In the genomic region with DNA sequence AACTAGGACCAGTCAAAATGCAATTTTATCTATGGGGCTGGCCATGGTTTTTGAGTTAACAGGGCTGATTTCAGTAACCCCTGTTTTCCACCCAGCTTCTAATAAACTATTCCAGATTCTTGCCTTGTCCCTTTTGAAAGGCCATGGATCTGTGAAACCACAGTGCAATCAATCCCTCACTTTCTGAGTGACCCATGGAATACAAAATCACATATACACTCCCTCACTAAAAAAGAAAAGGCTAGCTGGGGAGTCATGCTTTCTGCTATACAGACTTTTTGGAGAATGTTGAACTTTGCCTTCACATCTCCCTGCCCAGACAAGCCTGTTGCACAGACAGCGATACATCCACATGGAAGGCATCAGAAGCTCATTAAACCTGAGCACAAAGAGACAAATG, we compare ENCODE assay signal across 24 cellular contexts.
"Had no signal": no experiment of that assay in that cellular context is flagged by ENCODE, and none has a peak within 500 bp of the region (broad histone marks: within the 10 kb centered on the region; RNA-seq: fewer than 3 reads in every experiment).

No MANE protein-coding gene starts in this region.

- ATAC-seq: esophagus mucosa; foreskin keratinocyte; left lung; lower lobe of right lung; natural killer cell treated with Interleukin-12 subunit alpha and Interleukin-12 subunit beta and Interleukin-15 and Interleukin-18, amount 100 ng/mL, for 72 hours; psoas muscle; right lobe of liver; stimulated activated memory B cell treated with anti-CD40 and anti-IgM and Interleukin-4, amounts not matched to agents 10 μg/mL and 1 μg/mL and 100 μg/mL, for 72 hours; stimulated activated naive CD8-positive, alpha-beta T cell treated with anti-CD3 and anti-CD28 coated beads, Interleukin-15, amount 100 ng/mL, for 72 hours had no signal

- H3K4me3 ChIP-seq: coronary artery, left lung, lower lobe of right lung, psoas muscle, right lobe of liver, spleen, thoracic aorta, transverse colon had no signal

- H3K4me1 Mint-ChIP-seq: immature natural killer cell; memory B cell; stimulated activated memory B cell treated with anti-CD40 and anti-IgM and Interleukin-4, amounts not matched to agents 10 μg/mL and 1 μg/mL and 100 μg/mL, for 72 hours; stimulated activated naive CD8-positive, alpha-beta T cell treated with anti-CD3 and anti-CD28 coated beads, Interleukin-15, amount 100 ng/mL, for 72 hours had no signal

- H3K27ac Mint-ChIP-seq: immature natural killer cell; memory B cell; natural killer cell treated with Interleukin-12 subunit alpha and Interleukin-12 subunit beta and Interleukin-15 and Interleukin-18, amount 100 ng/mL, for 72 hours; stimulated activated memory B cell treated with anti-CD40 and anti-IgM and Interleukin-4, amounts not matched to agents 10 μg/mL and 1 μg/mL and 100 μg/mL, for 72 hours; stimulated activated naive CD8-positive, alpha-beta T cell treated with anti-CD3 and anti-CD28 coated beads, Interleukin-15, amount 100 ng/mL, for 72 hours had no signal

- H3K27ac ChIP-seq: coronary artery, foreskin keratinocyte, left lung, lower lobe of right lung, neutrophil, psoas muscle, right lobe of liver, spleen, thoracic aorta, transverse colon had no signal

- FAIRE-seq: keratinocyte had no signal

- DNase-seq: effector CD8-positive, alpha-beta T cell; immature natural killer cell; left lung; lower lobe of right lung; midbrain; psoas muscle; retina; right lobe of liver; spleen; stimulated activated CD4-positive, alpha-beta T cell treated with anti-CD3 and anti-CD28 coated beads, Interleukin-15, amount 100 ng/mL, for 24 hours; stimulated activated CD4-positive, alpha-beta T cell treated with anti-CD3 and anti-CD28 coated beads, Interleukin-1b, Interleukin-23, amount 100 ng/mL, for 48 hours; stimulated activated CD4-positive, alpha-beta T cell treated with anti-CD3 and anti-CD28 coated beads, Interleukin-4, amount 100 ng/mL, for 24 hours; stimulated activated naive CD8-positive, alpha-beta T cell treated with anti-CD3 and anti-CD28 coated beads, Interleukin-15, amount 100 ng/mL, for 72 hours; substantia nigra; transverse colon had no signal

- H3K9me3 ChIP-seq: lower lobe of right lung, neutrophil, psoas muscle, right lobe of liver, spleen, thoracic aorta, transverse colon had no signal

- H3K36me3 Mint-ChIP-seq: immature natural killer cell; memory B cell; natural killer cell treated with Interleukin-12 subunit alpha and Interleukin-12 subunit beta and Interleukin-15 and Interleukin-18, amount 100 ng/mL, for 72 hours; stimulated activated memory B cell treated with anti-CD40 and anti-IgM and Interleukin-4, amounts not matched to agents 10 μg/mL and 1 μg/mL and 100 μg/mL, for 72 hours had no signal

- H3K36me3 ChIP-seq: left lung, lower lobe of right lung, neutrophil, right lobe of liver, spleen, thoracic aorta, transverse colon had no signal

- H3K27me3 ChIP-seq: foreskin keratinocyte, left lung, neutrophil, right lobe of liver, spleen, transverse colon had no signal

- H3K4me3 Mint-ChIP-seq: immature natural killer cell; memory B cell; natural killer cell treated with Interleukin-12 subunit alpha and Interleukin-12 subunit beta and Interleukin-15 and Interleukin-18, amount 100 ng/mL, for 72 hours; stimulated activated memory B cell treated with anti-CD40 and anti-IgM and Interleukin-4, amounts not matched to agents 10 μg/mL and 1 μg/mL and 100 μg/mL, for 72 hours; stimulated activated naive CD8-positive, alpha-beta T cell treated with anti-CD3 and anti-CD28 coated beads, Interleukin-15, amount 100 ng/mL, for 72 hours had no signal

- H3K4me1 ChIP-seq: foreskin keratinocyte, lower lobe of right lung, psoas muscle, right lobe of liver, spleen, transverse colon had no signal
